Comparison of ENCODE assay signal across 14 cellular contexts in genomic region chr9:107226431-107226830, GRCh38. TPM values are rescaled to one million over a fixed set of nuclear protein-coding genes. Genes with fewer than 3 reads are reported as not detected.
DNase-seq lines count a peak whose midpoint lies in the region; ATAC-seq, FAIRE-seq and TF ChIP-seq lines count a peak whose summit lies in the region.
"Had no signal": no experiment of that assay in that cellular context is flagged by ENCODE, and none has a peak within 500 bp of the region (broad histone marks: within the 10 kb centered on the region; RNA-seq: fewer than 3 reads in every experiment).

No MANE protein-coding gene starts in this region.

- RAD21 ChIA-PET in HCT116 (lab: Charles Lee; ENCODE audit: low non-redundant PET in 1 of 2, low total read pairs in 2 of 2, uncharacterized antibody in 2 of 2, unreplicated experiment in 2 of 2), result no interaction called here

- FAIRE-seq in K562 (lab: Jason Lieb, UNC), result no peak

- no peak overlapping the region for H2BK5ac ChIP-seq in trophoblast cell (ENCODE audit: low read depth, low read length, poor library complexity)

- TF ChIP-seq RAD21 in HCT116 (IDR thresholded peaks at IDR 0.05; ENCODE audit: low read depth) (no peak), K562 (CRISPR knock-in tag; conservative IDR thresholded peaks at IDR 0.05 in 1 of 2, IDR thresholded peaks at IDR 0.05 in 1 of 2) (no peak)

- peaks cover 6% of the 10 kb centered on the region for H3K79me1 ChIP-seq in trophoblast cell (ENCODE audit: low read length)

- H3K27me3 ChIP-seq in HCT116 (ENCODE audit: insufficient read depth, low read length), result no peaks in the 10 kb centered on the region
- H3K27me3 ChIP-seq in K562 (ENCODE audit: control insufficient read depth in 2 of 2, insufficient read depth in 2 of 2, low read length in 2 of 2), result no peaks in the 10 kb centered on the region; a peak in 2 of 5 replicates
- no peaks in the 10 kb centered on the region for H3K27me3 ChIP-seq in trophoblast cell (ENCODE audit: insufficient read depth, low read length)

- no peaks in the 10 kb centered on the region for H3K9me3 ChIP-seq in HCT116 (ENCODE audit: control insufficient read depth in 1 of 2, insufficient read depth in 1 of 2, low read depth in 1 of 2, low read length in 2 of 2)
- no peaks in the 10 kb centered on the region for H3K9me3 ChIP-seq in K562 (replicated peaks; ENCODE audit: control insufficient read depth, insufficient read depth, low read depth, low read length)
- H3K9me3 ChIP-seq in trophoblast cell (ENCODE audit: insufficient read depth, low read depth, low read length), result no peaks in the 10 kb centered on the region

- no peak overlapping the region for H3K4ac ChIP-seq in trophoblast cell (ENCODE audit: low read depth, low read length)

- intact Hi-C loops in HCT116 (cut with micrococcal nuclease), result no loop called here
- intact Hi-C loops in K562 (cut with micrococcal nuclease), result no loop called here

- TF ChIP-seq CTCF in HCT116 (IDR thresholded peaks at IDR 0.05 in 2 of 3, conservative IDR thresholded peaks at IDR 0.05 in 1 of 3; ENCODE audit: borderline replicate concordance in 1 of 3, insufficient read depth in 1 of 3, low read depth in 2 of 3, low read length in 2 of 3) (no peak), K562 (IDR thresholded peaks at IDR 0.05 in 2 of 3, conservative IDR thresholded peaks at IDR 0.05 in 1 of 3; ENCODE audit: insufficient read depth in 2 of 3, low read depth in 1 of 3, low read length in 3 of 3) (no peak)

- no peak overlapping the region for H3K14ac ChIP-seq in trophoblast cell (ENCODE audit: low read length)

- in situ Hi-C loops in K562 (cut with MboI), result no loop called here

- no peak overlapping the region for H3K23ac ChIP-seq in trophoblast cell (ENCODE audit: low read length)

- no peak overlapping the region for H3K18ac ChIP-seq in trophoblast cell (ENCODE audit: low read length)

- H3K9ac ChIP-seq in HCT116 (ENCODE audit: low read length) (no peak overlapping the region), K562 (ENCODE audit: insufficient read depth in 1 of 2, low read depth in 2 of 2, low read length in 2 of 2) (no peak overlapping the region), trophoblast cell (ENCODE audit: low read length) (no peak overlapping the region)

- H4K91ac ChIP-seq in trophoblast cell (ENCODE audit: low read depth, low read length), result no peak overlapping the region

- H3K79me2 ChIP-seq in HCT116 (ENCODE audit: insufficient read depth, low read length) (peaks cover 75% of the 10 kb centered on the region), K562 (ENCODE audit: control insufficient read depth, insufficient read depth, low read length) (no peaks in the 10 kb centered on the region), trophoblast cell (ENCODE audit: control insufficient read depth, insufficient read depth, low read length, poor library complexity) (no peaks in the 10 kb centered on the region)

- H4K12ac ChIP-seq in trophoblast cell (ENCODE audit: low read depth, low read length), result no peak overlapping the region

- ATAC-seq in HCT116, result 0 out of 2 replicates have a peak, but pooled peaks have one; percentile 7
- peak; percentile 79 for ATAC-seq in K562
- no peak for ATAC-seq in HG03460 (IDR thresholded peaks at IDR 0.05; ENCODE audit: unreplicated experiment)
- ATAC-seq: Panc1, SK-N-SH treated with all-trans-retinoic acid at 6 μM for 48 hours had no signal

- DNase-seq in HCT116 (ENCODE audit: low read depth, low spot score), result peak; percentile 40
- peak; percentile 19 for DNase-seq in MV-4-11 (lab: John Stamatoyannopoulos, UW)
- DNase-seq in K562 (ENCODE audit: extremely low read depth in 1 of 4, low spot score in 3 of 4), result peak; percentile 14 to 47 (median 26)
- DNase-seq in trophoblast cell, result no peak
- DNase-seq in NCI-H2171 (lab: John Stamatoyannopoulos, UW), result no peak
- DNase-seq in SIG-M5 (lab: John Stamatoyannopoulos, UW), result no peak
- DNase-seq: C1 segment of cervical spinal cord, H9, NCI-H226, NCI-H69, Right ventricle myocardium superior had no signal

- H3K4me1 ChIP-seq in HCT116 (ENCODE audit: control insufficient read depth in 1 of 2, insufficient read depth in 2 of 2, low read length in 2 of 2) (peaks cover 17 to 63% of the 10 kb centered on the region in 2 experiments), K562 (replicated peaks in 1 of 2; ENCODE audit: control insufficient read depth in 2 of 2, insufficient read depth in 2 of 2, low read length in 2 of 2) (no peaks in the 10 kb centered on the region), trophoblast cell (ENCODE audit: control insufficient read depth in 1 of 2, insufficient read depth in 2 of 2, low read length in 2 of 2) (peaks cover 0 to 5% of the 10 kb centered on the region in 2 experiments)

- WGBS in K562 (ENCODE audit: insufficient coverage, low coverage, missing lambda C conversion rate), result 5% methylated on average over 2 of the region's 2 CpGs
- WGBS in trophoblast cell (ENCODE audit: extremely low coverage, insufficient coverage, insufficient read length), result no CpG with 5 or more reads among the region's 2 CpGs

- H2AK5ac ChIP-seq in trophoblast cell (ENCODE audit: low read length), result no peak overlapping the region

- no peaks in the 10 kb centered on the region for H3K9me1 ChIP-seq in K562 (ENCODE audit: control insufficient read depth, insufficient read depth, low read length)

- CTCF ChIA-PET in HCT116 (lab: Charles Lee), result no interaction called here
- CTCF ChIA-PET in K562 (lab: Yijun Ruan, JAX; ENCODE audit: low intra/inter-chr PET ratio), result no interaction called here

- H3K27ac ChIP-seq in HCT116 (ENCODE audit: low read depth, low read length), result no peak overlapping the region
- no peak overlapping the region for H3K27ac ChIP-seq in K562 (ENCODE audit: extremely low read depth, low read depth, low read length)
- no peak overlapping the region for H3K27ac ChIP-seq in trophoblast cell (ENCODE audit: low read depth, low read length)

- no peak overlapping the region for H3K4me3 ChIP-seq in HCT116 (replicated peaks in 1 of 2; ENCODE audit: low read depth in 1 of 2, low read length in 2 of 2)
- H3K4me3 ChIP-seq in K562, result no peak overlapping the region
- no peak overlapping the region for H3K4me3 ChIP-seq in trophoblast cell (ENCODE audit: low read depth, low read length)

- H3K36me3 ChIP-seq in HCT116 (ENCODE audit: control insufficient read depth in 1 of 2, insufficient read depth in 2 of 2, low read length in 2 of 2), result peaks cover 0 to 23% of the 10 kb centered on the region in 2 experiments; a peak in 1 of 4 replicates
- no peaks in the 10 kb centered on the region for H3K36me3 ChIP-seq in K562 (ENCODE audit: control insufficient read depth, insufficient read depth, low read length)
- H3K36me3 ChIP-seq in trophoblast cell (ENCODE audit: control insufficient read depth in 1 of 2, insufficient read depth in 2 of 2, low read length in 2 of 2), result no peaks in the 10 kb centered on the region

- H2BK120ac ChIP-seq in trophoblast cell (ENCODE audit: insufficient read depth, low read length, poor library complexity), result no peak overlapping the region

- BruUV-seq in HCT116 (replicated peaks; lab: Mats Ljungman, UMichigan) (no TSS peak), K562 (replicated peaks; lab: Mats Ljungman, UMichigan) (no TSS peak)

- no peak for TF ChIP-seq POLR2A in HCT116 (IDR thresholded peaks at IDR 0.05; ENCODE audit: borderline replicate concordance, extremely low read depth, insufficient read depth, insufficient read length)
- no peak for TF ChIP-seq POLR2A in K562 (conservative IDR thresholded peaks at IDR 0.05)

- no peak for TF ChIP-seq EP300 in K562 (IDR thresholded peaks at IDR 0.05; ENCODE audit: low read length)

- H3K9me2 ChIP-seq in HCT116 (ENCODE audit: insufficient read depth), result no peaks in the 10 kb centered on the region; the same call in 1 of the 2 replicates

- H4K20me1 ChIP-seq in HCT116 (ENCODE audit: insufficient read depth) (no peaks in the 10 kb centered on the region), K562 (replicated peaks; ENCODE audit: control insufficient read depth, insufficient read depth, low read length) (no peaks in the 10 kb centered on the region)

- POLR2A ChIA-PET in HCT116 (lab: Charles Lee) (no interaction called here), K562 (lab: Yijun Ruan, JAX) (no interaction called here)

- H2AFZ ChIP-seq in HCT116 (ENCODE audit: low read depth, low read length, poor library complexity, severe bottlenecking), result no peak overlapping the region
- no peak overlapping the region for H2AFZ ChIP-seq in K562 (ENCODE audit: low read depth, low read length)
- H2AFZ ChIP-seq in trophoblast cell (ENCODE audit: insufficient read depth, low read length, poor library complexity), result no peak overlapping the region

- H3K4me2 ChIP-seq in HCT116 (ENCODE audit: low read length), result no peak overlapping the region; the same call in 1 of the 2 replicates
- no peak overlapping the region for H3K4me2 ChIP-seq in K562 (ENCODE audit: insufficient read depth, low read length)
- no peak overlapping the region for H3K4me2 ChIP-seq in trophoblast cell (ENCODE audit: low read length)

- H2BK12ac ChIP-seq in trophoblast cell (ENCODE audit: low read length), result peak overlapping the region; percentile 74

- H4K8ac ChIP-seq in trophoblast cell (ENCODE audit: low read depth, low read length), result no peak overlapping the region

TF ChIP-seq in K562, 482 proteins besides CTCF, POLR2A, EP300 and RAD21 (continues in another document):
- TF ChIP-seq LCOR (CRISPR knock-in tag; IDR thresholded peaks at IDR 0.05), result no peak

RNA-seq across cellular contexts. Expression of gene RAD23B, which starts 56.6 kb away (rescaled TPM):
- total RNA-seq in HCT116 (2021; ENCODE audit: unreplicated experiment), result 251 TPM
- 113 and 123 TPM in 2 replicates for polyA plus RNA-seq in HCT116 (2012)
- 35.9 and 44.5 TPM in 2 replicates for total RNA-seq in K562 (2011; cell fraction: chromatin; rRNA removed; ENCODE audit: low replicate concordance)
- total RNA-seq in K562 (2011; cell fraction: nucleolus; rRNA removed), result 23.2 and 23.3 TPM in 2 replicates
- total RNA-seq in K562 (2011; cell fraction: nucleoplasm; rRNA removed), result 33.0 and 46.1 TPM in 2 replicates
- 43.9 and 47.6 TPM in 2 replicates for total RNA-seq in K562 (2014; rRNA removed)
- 133 and 144 TPM in 2 replicates for total RNA-seq in K562 (2014; rRNA removed; fragmentation: Illumina TruSeq; extraction: Trizol)
- 108 and 114 TPM in 2 replicates for total RNA-seq in K562 (2015; rRNA removed; fragmentation: Illumina TruSeq; extraction: Trizol)
- 129 and 134 TPM in 2 replicates for total RNA-seq in K562 (2021)
- 128 and 165 TPM in 2 replicates for polyA plus RNA-seq in K562 (2011; rRNA removed)
- 87.8 and 95.1 TPM in 2 replicates for polyA plus RNA-seq in K562 (2011; cell fraction: cytosol; rRNA removed)
- 40.4 and 42.4 TPM in 2 replicates for polyA plus RNA-seq in K562 (2011; cell fraction: nucleus; rRNA removed)
- 61.4 and 102 TPM in 2 replicates for polyA plus RNA-seq in K562 (2012)
- 141 and 184 TPM in 2 replicates for polyA plus RNA-seq in K562 (2014; fragmentation: Illumina TruSeq; extraction: Trizol)
- polyA plus RNA-seq in K562 (2014; fragmentation: Nextera tagmentation; extraction: Ambion mirVana), result 10 to 100 TPM; 14.5 to 30.4 TPM
- 86.3 and 86.9 TPM in 2 replicates for polyA plus RNA-seq in K562 (2014; rRNA removed)
- 139 and 204 TPM in 2 replicates for polyA minus RNA-seq in K562 (2011; rRNA and poly(A)+ RNA removed)
- 116 and 172 TPM in 2 replicates for polyA minus RNA-seq in K562 (2011; cell fraction: cytosol; rRNA and poly(A)+ RNA removed)
- 19.4 and 33.5 TPM in 2 replicates for polyA minus RNA-seq in K562 (2011; cell fraction: nucleus; rRNA and poly(A)+ RNA removed)
- 272 and 284 TPM in 2 replicates for polyA plus RNA-seq in trophoblast cell (2013)

Comparison
In these comparisons a context has a peak if more than half of its experiments do, and no peak if none do; other contexts are left out.
1. DNase-seq: peak in HCT116 (single experiment), MV-4-11 (single experiment) and K562 (4 of 4); none in trophoblast cell (0 of 2), NCI-H2171 (single experiment) and SIG-M5 (single experiment).
2. Of the 22 proteins assayed by ChIP-seq in both K562 and HCT116: peak only in K562: none; only in HCT116: MAX; in both: CEBPB; in neither: 19; mixed calls (peak in some experiments, not most) for 1.